Comparison of ENCODE assay signal across 21 cellular contexts in genomic region chr4:147788791-147789190, GRCh38. TPM values are rescaled to one million over a fixed set of nuclear protein-coding genes. Genes with fewer than 3 reads are reported as not detected.
DNase-seq lines count a peak whose midpoint lies in the region; ATAC-seq and TF ChIP-seq lines count a peak whose summit lies in the region.
"Had no signal": no experiment of that assay in that cellular context is flagged by ENCODE, and none has a peak within 500 bp of the region (broad histone marks: within the 10 kb centered on the region; RNA-seq: fewer than 3 reads in every experiment).

No MANE protein-coding gene starts in this region.

- H3K4me3 Mint-ChIP-seq in glutamatergic neuron (ENCODE audit: unreplicated experiment), result no peak overlapping the region
- no peak overlapping the region for H3K4me3 Mint-ChIP-seq in activated T-helper 1 cell treated with anti-CD3 and anti-CD28 coated beads, Interleukin-12 subunit alpha, Interleukin-12 subunit beta, Interleukin-2, Interleukin-4 antibody, amounts not matched to agents 30 ng/mL and 10 ng/mL and 1 ng/mL, durations not matched to agents 14 hours and 24 hours and 36 hours
- H3K4me3 Mint-ChIP-seq: activated T-cell treated with anti-CD3 and anti-CD28 coated beads, Interleukin-2, amount 50 U/mL, for 72 hours; CD4-positive, alpha-beta T cell; naive B cell; stimulated activated naive B cell treated with anti-CD40 and anti-IgM and Interleukin-4, amounts not matched to agents 10 μg/mL and 1 μg/mL and 100 μg/mL, for 72 hours had no signal

- H3K9me3 Mint-ChIP-seq in glutamatergic neuron (ENCODE audit: unreplicated experiment), result no peaks in the 10 kb centered on the region
- H3K9me3 Mint-ChIP-seq in activated T-helper 1 cell treated with anti-CD3 and anti-CD28 coated beads, Interleukin-12 subunit alpha, Interleukin-12 subunit beta, Interleukin-2, Interleukin-4 antibody, amounts not matched to agents 30 ng/mL and 10 ng/mL and 1 ng/mL, durations not matched to agents 14 hours and 24 hours and 36 hours, result no peaks in the 10 kb centered on the region
- H3K9me3 Mint-ChIP-seq: activated naive CD4-positive, alpha-beta T cell treated with anti-CD3 and anti-CD28 coated beads, Interleukin-2, amount 50 U/mL, for 72 hours; activated T-cell treated with anti-CD3 and anti-CD28 coated beads, Interleukin-2, amount 50 U/mL, for 72 hours; CD4-positive, alpha-beta T cell; naive B cell; stimulated activated naive B cell treated with anti-CD40 and anti-IgM and Interleukin-4, amounts not matched to agents 10 μg/mL and 1 μg/mL and 100 μg/mL, for 72 hours had no signal

- DNase-seq in GM03348 (ENCODE audit: low spot score), result peak; percentile 32
- DNase-seq in adipocyte (ENCODE audit: low read depth), result peak; percentile 38
- no peak for DNase-seq in glutamatergic neuron
- no peak for DNase-seq in psoas muscle
- DNase-seq in activated T-helper 1 cell treated with anti-CD3 and anti-CD28 coated beads, Interleukin-12 subunit alpha, Interleukin-12 subunit beta, Interleukin-2, Interleukin-4 antibody, amounts not matched to agents 30 ng/mL and 10 ng/mL and 1 ng/mL, durations not matched to agents 14 hours and 24 hours and 36 hours (ENCODE audit: low spot score), result no peak
- DNase-seq in smooth muscle cell (lab: John Stamatoyannopoulos, UW; ENCODE audit: unreplicated experiment), result no peak
- DNase-seq in H7, result no peak
- DNase-seq in T-helper 9 cell, result no peak
- DNase-seq: activated T-cell treated with anti-CD3 and anti-CD28 coated beads, Interleukin-2, amount 50 U/mL, for 72 hours; CD4-positive, alpha-beta T cell; effector memory CD4-positive, alpha-beta T cell; GDM1; mammary epithelial cell; naive B cell; NCI-H1694; NCI-H345; PC-3; stimulated activated CD4-positive, alpha-beta T cell treated with anti-CD3 and anti-CD28 coated beads, Interleukin-2, amount 100 ng/mL, for 24 hours; stimulated activated naive B cell treated with anti-CD40 and anti-IgM and Interleukin-4, amounts not matched to agents 10 μg/mL and 1 μg/mL and 100 μg/mL, for 72 hours had no signal

- no peak for TF ChIP-seq CTCF in glutamatergic neuron (IDR thresholded peaks at IDR 0.05; ENCODE audit: partially characterized antibody, unreplicated experiment)
- no peak for TF ChIP-seq CTCF in psoas muscle (IDR thresholded peaks at IDR 0.05)
- no peak for TF ChIP-seq CTCF in smooth muscle cell (IDR thresholded peaks at IDR 0.05; ENCODE audit: borderline replicate concordance, insufficient read depth, poor library complexity, severe bottlenecking)

- peaks cover 31% of the 10 kb centered on the region for H3K79me2 ChIP-seq in smooth muscle cell (ENCODE audit: low read depth)

- H3K4me1 ChIP-seq in adipocyte (ENCODE audit: control insufficient read depth, insufficient read depth, low read length) (peaks cover 32% of the 10 kb centered on the region), psoas muscle (peaks cover 73% of the 10 kb centered on the region), smooth muscle cell (ENCODE audit: low read depth) (peaks cover 25% of the 10 kb centered on the region)

- H3K9ac ChIP-seq in adipocyte (ENCODE audit: low read length) (no peak overlapping the region), smooth muscle cell (ENCODE audit: low read depth) (no peak overlapping the region)
- H3K9ac ChIP-seq: KMS-11 had no signal

- no peaks in the 10 kb centered on the region for H3K36me3 Mint-ChIP-seq in glutamatergic neuron (ENCODE audit: unreplicated experiment)
- peaks cover 2% of the 10 kb centered on the region for H3K36me3 Mint-ChIP-seq in activated T-helper 1 cell treated with anti-CD3 and anti-CD28 coated beads, Interleukin-12 subunit alpha, Interleukin-12 subunit beta, Interleukin-2, Interleukin-4 antibody, amounts not matched to agents 30 ng/mL and 10 ng/mL and 1 ng/mL, durations not matched to agents 14 hours and 24 hours and 36 hours (ENCODE audit: low read depth)
- H3K36me3 Mint-ChIP-seq: activated naive CD4-positive, alpha-beta T cell treated with anti-CD3 and anti-CD28 coated beads, Interleukin-2, amount 50 U/mL, for 72 hours; naive B cell; stimulated activated naive B cell treated with anti-CD40 and anti-IgM and Interleukin-4, amounts not matched to agents 10 μg/mL and 1 μg/mL and 100 μg/mL, for 72 hours had no signal

- H4K20me1 ChIP-seq in smooth muscle cell (ENCODE audit: low read depth), result peaks cover 16% of the 10 kb centered on the region

- H3K9me3 ChIP-seq in adipocyte (ENCODE audit: control insufficient read depth, low read length), result no peaks in the 10 kb centered on the region
- no peaks in the 10 kb centered on the region for H3K9me3 ChIP-seq in psoas muscle
- H3K9me3 ChIP-seq in smooth muscle cell (replicated peaks; ENCODE audit: low read depth), result no peaks in the 10 kb centered on the region

- no peak overlapping the region for H3K4me2 ChIP-seq in smooth muscle cell
- H3K4me2 ChIP-seq: KMS-11 had no signal

- WGBS in psoas muscle, 3 donors, result 21 to 27% (median 26%) methylated on average over 3 of the region's 3 CpGs
- 86% methylated on average over 3 of the region's 3 CpGs for WGBS in smooth muscle cell (ENCODE audit: low lambda C conversion rate)

- ATAC-seq in psoas muscle, result no peak
- ATAC-seq: activated naive CD4-positive, alpha-beta T cell treated with anti-CD3 and anti-CD28 coated beads, Interleukin-2, amount 50 U/mL, for 72 hours; activated T-cell treated with anti-CD3 and anti-CD28 coated beads, Interleukin-2, amount 50 U/mL, for 72 hours; PC-3 had no signal

- no peak overlapping the region for H2AFZ ChIP-seq in smooth muscle cell (ENCODE audit: low read depth)

- H3K27ac ChIP-seq in psoas muscle (peak overlapping the region; percentile 64), smooth muscle cell (ENCODE audit: low read depth) (no peak overlapping the region)
- H3K27ac ChIP-seq: KMS-11 had no signal

- no peak overlapping the region for H3K4me3 ChIP-seq in adipocyte (ENCODE audit: low read length)
- H3K4me3 ChIP-seq in psoas muscle, result no peak overlapping the region
- no peak overlapping the region for H3K4me3 ChIP-seq in smooth muscle cell
- no peak overlapping the region for H3K4me3 ChIP-seq in H7 (ENCODE audit: insufficient read depth, low read depth, low read length)

- intact Hi-C loops in psoas muscle (cut with DNase I), result loop anchor here in 1 of 2 donors (2.0 to 5.0 kb wide), 2 partner anchors 16 to 34 kb away; no protein-coding TSS in a partner anchor
- intact Hi-C loops in activated T-helper 1 cell treated with anti-CD3 and anti-CD28 coated beads, Interleukin-12 subunit alpha, Interleukin-12 subunit beta, Interleukin-2, Interleukin-4 antibody, amounts not matched to agents 30 ng/mL and 10 ng/mL and 1 ng/mL, durations not matched to agents 14 hours and 24 hours and 36 hours (cut with micrococcal nuclease), result no loop called here

- peaks cover 3% of the 10 kb centered on the region for H3F3A ChIP-seq in smooth muscle cell (ENCODE audit: low read depth)

- H3K36me3 ChIP-seq in adipocyte (ENCODE audit: control insufficient read depth, insufficient read depth, low read length, severe bottlenecking), result no peaks in the 10 kb centered on the region
- no peaks in the 10 kb centered on the region for H3K36me3 ChIP-seq in psoas muscle (ENCODE audit: insufficient read depth in 1 of 2, low read depth in 1 of 2)
- H3K36me3 ChIP-seq in smooth muscle cell (ENCODE audit: low read depth), result no peaks in the 10 kb centered on the region
- H3K36me3 ChIP-seq in H7 (replicated peaks; ENCODE audit: control insufficient read depth, insufficient read depth, low read length), result no peaks in the 10 kb centered on the region

- no peaks in the 10 kb centered on the region for H3K27me3 ChIP-seq in adipocyte (replicated peaks; ENCODE audit: control insufficient read depth, insufficient read depth, low read length)
- H3K27me3 ChIP-seq in psoas muscle (ENCODE audit: insufficient read depth in 3 of 3, low read length in 2 of 3), result no peaks in the 10 kb centered on the region
- no peaks in the 10 kb centered on the region for H3K27me3 ChIP-seq in smooth muscle cell (ENCODE audit: low read depth)
- H3K27me3 ChIP-seq in H7 (ENCODE audit: control insufficient read depth, insufficient read depth, low read length), result no peaks in the 10 kb centered on the region

- H3K4me1 Mint-ChIP-seq in glutamatergic neuron (ENCODE audit: low read depth, unreplicated experiment), result peaks cover 33% of the 10 kb centered on the region
- H3K4me1 Mint-ChIP-seq in activated T-helper 1 cell treated with anti-CD3 and anti-CD28 coated beads, Interleukin-12 subunit alpha, Interleukin-12 subunit beta, Interleukin-2, Interleukin-4 antibody, amounts not matched to agents 30 ng/mL and 10 ng/mL and 1 ng/mL, durations not matched to agents 14 hours and 24 hours and 36 hours (ENCODE audit: low read depth), result peaks cover 46% of the 10 kb centered on the region

- H3K27ac Mint-ChIP-seq in glutamatergic neuron (ENCODE audit: unreplicated experiment), result peak overlapping the region; percentile 19
- no peak overlapping the region for H3K27ac Mint-ChIP-seq in activated T-helper 1 cell treated with anti-CD3 and anti-CD28 coated beads, Interleukin-12 subunit alpha, Interleukin-12 subunit beta, Interleukin-2, Interleukin-4 antibody, amounts not matched to agents 30 ng/mL and 10 ng/mL and 1 ng/mL, durations not matched to agents 14 hours and 24 hours and 36 hours
- H3K27ac Mint-ChIP-seq: activated naive CD4-positive, alpha-beta T cell treated with anti-CD3 and anti-CD28 coated beads, Interleukin-2, amount 50 U/mL, for 72 hours; activated T-cell treated with anti-CD3 and anti-CD28 coated beads, Interleukin-2, amount 50 U/mL, for 72 hours; CD4-positive, alpha-beta T cell; naive B cell; stimulated activated naive B cell treated with anti-CD40 and anti-IgM and Interleukin-4, amounts not matched to agents 10 μg/mL and 1 μg/mL and 100 μg/mL, for 72 hours had no signal

- H3K27me3 Mint-ChIP-seq in glutamatergic neuron (ENCODE audit: unreplicated experiment), result peaks cover 3% of the 10 kb centered on the region
- peaks cover 2% of the 10 kb centered on the region for H3K27me3 Mint-ChIP-seq in activated T-helper 1 cell treated with anti-CD3 and anti-CD28 coated beads, Interleukin-12 subunit alpha, Interleukin-12 subunit beta, Interleukin-2, Interleukin-4 antibody, amounts not matched to agents 30 ng/mL and 10 ng/mL and 1 ng/mL, durations not matched to agents 14 hours and 24 hours and 36 hours (ENCODE audit: insufficient read depth)
- H3K27me3 Mint-ChIP-seq: CD4-positive, alpha-beta T cell; naive B cell; stimulated activated naive B cell treated with anti-CD40 and anti-IgM and Interleukin-4, amounts not matched to agents 10 μg/mL and 1 μg/mL and 100 μg/mL, for 72 hours had no signal

RNA-seq across cellular contexts. Expression of gene ARHGAP10, which starts 56.9 kb away (rescaled TPM):
- total RNA-seq in glutamatergic neuron (ENCODE audit: unreplicated experiment) (19.7 TPM), psoas muscle (10 to 100 TPM; 34.0 to 43.5 (median 37.3) TPM), smooth muscle cell (11.1 and 11.6 TPM in 2 replicates)
- polyA plus RNA-seq in psoas muscle (10 to 100 TPM; 28.8 to 30.3 (median 28.8) TPM), smooth muscle cell (6.2 and 6.7 TPM in 2 replicates)
- total RNA-seq in activated T-helper 1 cell treated with anti-CD3 and anti-CD28 coated beads, Interleukin-12 subunit alpha, Interleukin-12 subunit beta, Interleukin-2, Interleukin-4 antibody, amounts not matched to agents 30 ng/mL and 10 ng/mL and 1 ng/mL, durations not matched to agents 14 hours and 24 hours and 36 hours, result 7.4 and 8.6 TPM in 2 replicates
- 9.7 and 12.4 TPM in 2 replicates for total RNA-seq in H7 (2014; rRNA removed; shearing (Covaris generic))

Comparison
In these comparisons a context has a peak if more than half of its experiments do, and no peak if none do; other contexts are left out.
1. DNase-seq: peak in GM03348 (single experiment) and adipocyte (single experiment); none in glutamatergic neuron (single experiment), psoas muscle (0 of 2), activated T-helper 1 cell treated with anti-CD3 and anti-CD28 coated beads, Interleukin-12 subunit alpha, Interleukin-12 subunit beta, Interleukin-2, Interleukin-4 antibody, amounts not matched to agents 30 ng/mL and 10 ng/mL and 1 ng/mL, durations not matched to agents 14 hours and 24 hours and 36 hours (single experiment), smooth muscle cell (single experiment), H7 (single experiment) and T-helper 9 cell (single experiment).